In genomic region chr7:457814-458510, GRCh38 we compare ENCODE assay signal across 29 cellular contexts.
DNase-seq lines count a peak whose midpoint lies in the region; ATAC-seq, FAIRE-seq and TF ChIP-seq lines count a peak whose summit lies in the region.
"Had no signal": no experiment of that assay in that cellular context is flagged by ENCODE, and none has a peak within 500 bp of the region (broad histone marks: within the 10 kb centered on the region; RNA-seq: fewer than 3 reads in every experiment).

No MANE protein-coding gene starts in this region.

- in situ Hi-C loops in K562 (cut with MboI) = no loop called here

- no peaks in the 10 kb centered on the region for H4K20me1 ChIP-seq in K562 (replicated peaks; ENCODE audit: control insufficient read depth, insufficient read depth, low read length)

- no peak overlapping the region for H3K4me3 ChIP-seq in K562
- no peak overlapping the region for H3K4me3 ChIP-seq in upper lobe of left lung
- H3K4me3 ChIP-seq: colonic mucosa, gastroesophageal sphincter, hepatocyte had no signal

- H3K9me1 ChIP-seq in K562 (ENCODE audit: control insufficient read depth, insufficient read depth, low read length) = no peaks in the 10 kb centered on the region

- intact Hi-C loops in Right ventricle myocardium superior (cut with DNase I) (no loop called here), left cardiac atrium (cut with DNase I) (no loop called here), K562 (cut with micrococcal nuclease) (no loop called here)

- H3K27me3 Mint-ChIP-seq in mesothelial cell of epicardium (ENCODE audit: low read depth) = no peaks in the 10 kb centered on the region
- H3K27me3 Mint-ChIP-seq: activated T-helper 17 cell treated with anti-CD3 and anti-CD28 coated beads, Interleukin-2, amount 50 U/mL, for 72 hours had no signal

- POLR2A ChIA-PET in K562 (lab: Yijun Ruan, JAX) = interaction anchor here (0.7 kb wide), 1 partner anchor 72 kb away, joined by 3 read pairs; no protein-coding TSS in a partner anchor

- peak overlapping the region; percentile 43 for H3K27ac Mint-ChIP-seq in mesothelial cell of epicardium
- H3K27ac Mint-ChIP-seq: activated CD8-positive, alpha-beta T cell treated with anti-CD3 and anti-CD28 coated beads, Interleukin-2, amount 10 ng/mL, durations not matched to agents 7 days and 5 days; activated naive CD4-positive, alpha-beta T cell treated with anti-CD3 and anti-CD28 coated beads, Interleukin-2, amount 50 U/mL, for 72 hours; activated T-helper 17 cell treated with anti-CD3 and anti-CD28 coated beads, Interleukin-2, amount 50 U/mL, for 72 hours; progenitor cell of endocrine pancreas; T-helper 1 cell treated with Interleukin-12 subunit alpha and Interleukin-12 subunit beta and Interleukin-4 antibody, amounts not matched to agents 30 μg/mL and 1 μg/mL, for 36 hours had no signal

- H2AFZ ChIP-seq in K562 (ENCODE audit: low read depth, low read length) = no peak overlapping the region
- H2AFZ ChIP-seq: hepatocyte had no signal

- H3K4me1 ChIP-seq in K562 (replicated peaks in 1 of 2; ENCODE audit: control insufficient read depth in 2 of 2, insufficient read depth in 2 of 2, low read length in 2 of 2) (peaks cover 8 to 62% of the 10 kb centered on the region in 2 experiments; a peak in 4 of 5 replicates), upper lobe of left lung (peaks cover 11 to 24% (median 17%) of the 10 kb centered on the region in 4 donors)

- H3K36me3 Mint-ChIP-seq in mesothelial cell of epicardium = no peaks in the 10 kb centered on the region
- H3K36me3 Mint-ChIP-seq: activated naive CD4-positive, alpha-beta T cell treated with anti-CD3 and anti-CD28 coated beads, Interleukin-2, amount 50 U/mL, for 72 hours had no signal

- no TSS peak for BruUV-seq in K562 (replicated peaks; lab: Mats Ljungman, UMichigan)

- peak overlapping the region in 1 of 2 experiments; percentile 58; a peak in 2 of 4 replicates for H3K9ac ChIP-seq in K562 (ENCODE audit: insufficient read depth in 1 of 2, low read depth in 2 of 2, low read length in 2 of 2)
- H3K9ac ChIP-seq: SK-N-SH had no signal

- 28% methylated on average over 23 of the region's 30 CpGs for WGBS in K562 (ENCODE audit: insufficient coverage, low coverage, missing lambda C conversion rate)
- 93 to 94% methylated on average over 5 to 30 of the region's 30 CpGs for WGBS in upper lobe of left lung, 2 donors

- H3K4me1 Mint-ChIP-seq in mesothelial cell of epicardium = peaks cover 35% of the 10 kb centered on the region
- H3K4me1 Mint-ChIP-seq: activated T-helper 17 cell treated with anti-CD3 and anti-CD28 coated beads, Interleukin-2, amount 50 U/mL, for 72 hours had no signal

- no peak for TF ChIP-seq RAD21 in K562 (CRISPR knock-in tag; conservative IDR thresholded peaks at IDR 0.05 in 1 of 2, IDR thresholded peaks at IDR 0.05 in 1 of 2)

- TF ChIP-seq EP300 in K562 (IDR thresholded peaks at IDR 0.05; ENCODE audit: low read length) (no peak), upper lobe of left lung (IDR thresholded peaks at IDR 0.05) (no peak)

- TF ChIP-seq POLR2A in K562 (conservative IDR thresholded peaks at IDR 0.05) (no peak), upper lobe of left lung (IDR thresholded peaks at IDR 0.05) (no peak)

- ATAC-seq in Right ventricle myocardium superior (ENCODE audit: poor library complexity) = no peak
- ATAC-seq in left cardiac atrium = no peak
- ATAC-seq in K562 = no peak; the same call in 2 of the 3 replicates
- ATAC-seq in upper lobe of left lung (ENCODE audit: low FRiP score in 2 of 2) = peak; percentile 16 to 21
- no peak for ATAC-seq in HG03135 (IDR thresholded peaks at IDR 0.05; ENCODE audit: unreplicated experiment)
- ATAC-seq in HG03095 (IDR thresholded peaks at IDR 0.05; ENCODE audit: unreplicated experiment) = no peak
- ATAC-seq: activated CD8-positive, alpha-beta T cell treated with anti-CD3 and anti-CD28 coated beads, Interleukin-2, amount 10 ng/mL, durations not matched to agents 7 days and 5 days; activated naive CD4-positive, alpha-beta T cell treated with anti-CD3 and anti-CD28 coated beads, Interleukin-2, amount 50 U/mL, for 72 hours; gastroesophageal sphincter had no signal

- no peaks in the 10 kb centered on the region for H3K9me3 Mint-ChIP-seq in mesothelial cell of epicardium
- H3K9me3 Mint-ChIP-seq: activated naive CD4-positive, alpha-beta T cell treated with anti-CD3 and anti-CD28 coated beads, Interleukin-2, amount 50 U/mL, for 72 hours; activated T-helper 17 cell treated with anti-CD3 and anti-CD28 coated beads, Interleukin-2, amount 50 U/mL, for 72 hours; T-helper 1 cell treated with Interleukin-12 subunit alpha and Interleukin-12 subunit beta and Interleukin-4 antibody, amounts not matched to agents 30 μg/mL and 1 μg/mL, for 36 hours had no signal

- no peak overlapping the region for H3K4me3 Mint-ChIP-seq in mesothelial cell of epicardium
- H3K4me3 Mint-ChIP-seq: activated CD8-positive, alpha-beta T cell treated with anti-CD3 and anti-CD28 coated beads, Interleukin-2, amount 10 ng/mL, durations not matched to agents 7 days and 5 days; activated T-helper 17 cell treated with anti-CD3 and anti-CD28 coated beads, Interleukin-2, amount 50 U/mL, for 72 hours; T-helper 1 cell treated with Interleukin-12 subunit alpha and Interleukin-12 subunit beta and Interleukin-4 antibody, amounts not matched to agents 30 μg/mL and 1 μg/mL, for 36 hours had no signal

- H3K36me3 ChIP-seq in K562 (ENCODE audit: control insufficient read depth, insufficient read depth, low read length) = no peaks in the 10 kb centered on the region
- no peaks in the 10 kb centered on the region for H3K36me3 ChIP-seq in upper lobe of left lung
- H3K36me3 ChIP-seq: colonic mucosa, gastroesophageal sphincter had no signal

- H3K4me2 ChIP-seq in K562 (ENCODE audit: insufficient read depth, low read length) = no peak overlapping the region
- H3K4me2 ChIP-seq: hepatocyte, SK-N-SH had no signal

- DNase-seq in Right ventricle myocardium superior = peak; percentile 26
- no peak for DNase-seq in left cardiac atrium
- DNase-seq in K562 (ENCODE audit: extremely low read depth in 1 of 4, low spot score in 3 of 4) = no peak
- DNase-seq in mesothelial cell of epicardium (ENCODE audit: low spot score in 2 of 2, unreplicated experiment in 2 of 2) = no peak
- DNase-seq in upper lobe of left lung = peak; percentile 12 to 74
- no peak for DNase-seq in NCI-H2171 (lab: John Stamatoyannopoulos, UW)
- DNase-seq: activated CD8-positive, alpha-beta T cell treated with anti-CD3 and anti-CD28 coated beads, Interleukin-2, amount 10 ng/mL, durations not matched to agents 7 days and 5 days; anterior cingulate cortex; colonic mucosa; DMS79 treated with DMSO at 0.1 percent for 48 hours; effector CD4-positive, alpha-beta T cell; GDM1; NCI-H1048; NCI-H1694 treated with DMSO at 0.1 percent for 48 hours; NCI-H510A; SK-N-SH; stimulated activated CD4-positive, alpha-beta T cell treated with anti-CD3 and anti-CD28 coated beads, Interleukin-4, amount 100 ng/mL, for 24 hours; substantia nigra had no signal

- TF ChIP-seq CTCF in K562 (IDR thresholded peaks at IDR 0.05 in 2 of 3, conservative IDR thresholded peaks at IDR 0.05 in 1 of 3; ENCODE audit: insufficient read depth in 2 of 3, low read depth in 1 of 3, low read length in 3 of 3) (no peak), mesothelial cell of epicardium (IDR thresholded peaks at IDR 0.05; ENCODE audit: unreplicated experiment) (no peak), upper lobe of left lung (IDR thresholded peaks at IDR 0.05) (no peak)

- H3K27ac ChIP-seq in K562 (ENCODE audit: extremely low read depth, low read depth, low read length) (no peak overlapping the region), upper lobe of left lung (no peak overlapping the region)
- H3K27ac ChIP-seq: colonic mucosa, gastroesophageal sphincter, hepatocyte, RWPE1 had no signal

- CTCF ChIA-PET in K562 (lab: Yijun Ruan, JAX; ENCODE audit: low intra/inter-chr PET ratio) = no interaction called here

- no peaks in the 10 kb centered on the region for H3K79me2 ChIP-seq in K562 (ENCODE audit: control insufficient read depth, insufficient read depth, low read length)
- H3K79me2 ChIP-seq: hepatocyte had no signal

- peaks cover 0 to 19% of the 10 kb centered on the region in 2 experiments; a peak in 3 of 5 replicates for H3K27me3 ChIP-seq in K562 (ENCODE audit: control insufficient read depth in 2 of 2, insufficient read depth in 2 of 2, low read length in 2 of 2)
- peaks cover 0 to 2% (median 0%) of the 10 kb centered on the region in 4 donors for H3K27me3 ChIP-seq in upper lobe of left lung
- H3K27me3 ChIP-seq: hepatocyte had no signal

- FAIRE-seq in K562 (lab: Jason Lieb, UNC) = no peak
- FAIRE-seq: A204.1, bronchial epithelial cell had no signal

- H3K9me3 ChIP-seq in K562 (replicated peaks; ENCODE audit: control insufficient read depth, insufficient read depth, low read depth, low read length) (no peaks in the 10 kb centered on the region), upper lobe of left lung (no peaks in the 10 kb centered on the region)
- H3K9me3 ChIP-seq: colonic mucosa, gastroesophageal sphincter, SK-N-SH had no signal

TF ChIP-seq in K562, 482 proteins besides CTCF, POLR2A, EP300 and RAD21:
- no peak for TF ChIP-seq SIX5 (IDR thresholded peaks at IDR 0.05; ENCODE audit: borderline replicate concordance in 1 of 2, insufficient read depth in 1 of 2, low read depth in 1 of 2, low read length in 2 of 2)
- TF ChIP-seq POLR2G (IDR thresholded peaks at IDR 0.05; ENCODE audit: low read depth, low read length) = peak; percentile 19; the same call in 1 of the 2 replicates

Comparison
In these comparisons a context has a peak if more than half of its experiments do, and no peak if none do; other contexts are left out.
1. DNase-seq: peak in Right ventricle myocardium superior (single experiment) and upper lobe of left lung (2 of 2); none in left cardiac atrium (single experiment), K562 (0 of 4), mesothelial cell of epicardium (0 of 2) and NCI-H2171 (single experiment).
2. ATAC-seq: peak in upper lobe of left lung (2 of 2); none in Right ventricle myocardium superior (single experiment), left cardiac atrium (0 of 2), K562 (single experiment), HG03135 (single experiment) and HG03095 (single experiment).